In genomic region chr5:156534906-156535305, GRCh38 we compare ENCODE assay signal across 1 cellular context.
TF ChIP-seq lines count a peak whose summit lies in the region.

No MANE protein-coding gene starts in this region.

TF ChIP-seq in WTC11, 78 proteins besides CTCF, POLR2A, EP300 and RAD21 (continued from another document):
- TF ChIP-seq, protein P1, sequence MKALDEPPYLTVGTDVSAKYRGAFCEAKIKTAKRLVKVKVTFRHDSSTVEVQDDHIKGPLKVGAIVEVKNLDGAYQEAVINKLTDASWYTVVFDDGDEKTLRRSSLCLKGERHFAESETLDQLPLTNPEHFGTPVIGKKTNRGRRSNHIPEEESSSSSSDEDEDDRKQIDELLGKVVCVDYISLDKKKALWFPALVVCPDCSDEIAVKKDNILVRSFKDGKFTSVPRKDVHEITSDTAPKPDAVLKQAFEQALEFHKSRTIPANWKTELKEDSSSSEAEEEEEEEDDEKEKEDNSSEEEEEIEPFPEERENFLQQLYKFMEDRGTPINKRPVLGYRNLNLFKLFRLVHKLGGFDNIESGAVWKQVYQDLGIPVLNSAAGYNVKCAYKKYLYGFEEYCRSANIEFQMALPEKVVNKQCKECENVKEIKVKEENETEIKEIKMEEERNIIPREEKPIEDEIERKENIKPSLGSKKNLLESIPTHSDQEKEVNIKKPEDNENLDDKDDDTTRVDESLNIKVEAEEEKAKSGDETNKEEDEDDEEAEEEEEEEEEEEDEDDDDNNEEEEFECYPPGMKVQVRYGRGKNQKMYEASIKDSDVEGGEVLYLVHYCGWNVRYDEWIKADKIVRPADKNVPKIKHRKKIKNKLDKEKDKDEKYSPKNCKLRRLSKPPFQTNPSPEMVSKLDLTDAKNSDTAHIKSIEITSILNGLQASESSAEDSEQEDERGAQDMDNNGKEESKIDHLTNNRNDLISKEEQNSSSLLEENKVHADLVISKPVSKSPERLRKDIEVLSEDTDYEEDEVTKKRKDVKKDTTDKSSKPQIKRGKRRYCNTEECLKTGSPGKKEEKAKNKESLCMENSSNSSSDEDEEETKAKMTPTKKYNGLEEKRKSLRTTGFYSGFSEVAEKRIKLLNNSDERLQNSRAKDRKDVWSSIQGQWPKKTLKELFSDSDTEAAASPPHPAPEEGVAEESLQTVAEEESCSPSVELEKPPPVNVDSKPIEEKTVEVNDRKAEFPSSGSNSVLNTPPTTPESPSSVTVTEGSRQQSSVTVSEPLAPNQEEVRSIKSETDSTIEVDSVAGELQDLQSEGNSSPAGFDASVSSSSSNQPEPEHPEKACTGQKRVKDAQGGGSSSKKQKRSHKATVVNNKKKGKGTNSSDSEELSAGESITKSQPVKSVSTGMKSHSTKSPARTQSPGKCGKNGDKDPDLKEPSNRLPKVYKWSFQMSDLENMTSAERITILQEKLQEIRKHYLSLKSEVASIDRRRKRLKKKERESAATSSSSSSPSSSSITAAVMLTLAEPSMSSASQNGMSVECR (CRISPR knock-in tag; IDR thresholded peaks at IDR 0.05; ENCODE audit: borderline replicate concordance): no peak
- TF ChIP-seq ELF4 (CRISPR knock-in tag; IDR thresholded peaks at IDR 0.05; ENCODE audit: low read depth) (no peak), ZNF396 (CRISPR knock-in tag; IDR thresholded peaks at IDR 0.05; ENCODE audit: borderline replicate concordance) (no peak), FOXJ3 (CRISPR knock-in tag; IDR thresholded peaks at IDR 0.05; ENCODE audit: borderline replicate concordance) (no peak), NR2C2 (CRISPR knock-in tag; IDR thresholded peaks at IDR 0.05) (no peak), ETV6 (CRISPR knock-in tag; IDR thresholded peaks at IDR 0.05) (no peak)
- TF ChIP-seq, protein P2, sequence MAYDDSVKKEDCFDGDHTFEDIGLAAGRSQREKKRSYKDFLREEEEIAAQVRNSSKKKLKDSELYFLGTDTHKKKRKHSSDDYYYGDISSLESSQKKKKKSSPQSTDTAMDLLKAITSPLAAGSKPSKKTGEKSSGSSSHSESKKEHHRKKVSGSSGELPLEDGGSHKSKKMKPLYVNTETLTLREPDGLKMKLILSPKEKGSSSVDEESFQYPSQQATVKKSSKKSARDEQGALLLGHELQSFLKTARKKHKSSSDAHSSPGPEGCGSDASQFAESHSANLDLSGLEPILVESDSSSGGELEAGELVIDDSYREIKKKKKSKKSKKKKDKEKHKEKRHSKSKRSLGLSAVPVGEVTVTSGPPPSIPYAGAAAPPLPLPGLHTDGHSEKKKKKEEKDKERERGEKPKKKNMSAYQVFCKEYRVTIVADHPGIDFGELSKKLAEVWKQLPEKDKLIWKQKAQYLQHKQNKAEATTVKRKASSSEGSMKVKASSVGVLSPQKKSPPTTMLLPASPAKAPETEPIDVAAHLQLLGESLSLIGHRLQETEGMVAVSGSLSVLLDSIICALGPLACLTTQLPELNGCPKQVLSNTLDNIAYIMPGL (CRISPR knock-in tag; IDR thresholded peaks at IDR 0.05): no peak
